ENCODE assay signal across 12 cellular contexts in genomic region chr7:140358024-140358770, GRCh38. TPM values are rescaled to one million over a fixed set of nuclear protein-coding genes. Genes with fewer than 3 reads are reported as not detected.
DNase-seq lines count a peak whose midpoint lies in the region; ATAC-seq and TF ChIP-seq lines count a peak whose summit lies in the region.
"Had no signal": no experiment of that assay in that cellular context is flagged by ENCODE, and none has a peak within 500 bp of the region (broad histone marks: within the 10 kb centered on the region; RNA-seq: fewer than 3 reads in every experiment).

No MANE protein-coding gene starts in this region.

- H3K27ac Mint-ChIP-seq in T-helper 17 cell (peak overlapping the region; percentile 85), type B pancreatic cell (no peak overlapping the region)
- H3K27ac Mint-ChIP-seq in stimulated activated naive CD8-positive, alpha-beta T cell treated with anti-CD3 and anti-CD28 coated beads, Interleukin-15, amount 100 ng/mL, for 72 hours, result peak overlapping the region; percentile 60 to 82
- H3K27ac Mint-ChIP-seq: HFFc6 had no signal

- ATAC-seq in left cardiac atrium (peak; percentile 12 to 35), T-helper 17 cell (peak; percentile 10), HG02642 (IDR thresholded peaks at IDR 0.05; ENCODE audit: poor library complexity, unreplicated experiment) (no peak)
- peak; percentile 55 for ATAC-seq in stimulated activated naive CD8-positive, alpha-beta T cell treated with anti-CD3 and anti-CD28 coated beads, Interleukin-15, amount 100 ng/mL, for 72 hours
- ATAC-seq: psoas muscle had no signal

- H3K9me3 Mint-ChIP-seq in stimulated activated naive CD8-positive, alpha-beta T cell treated with anti-CD3 and anti-CD28 coated beads, Interleukin-15, amount 100 ng/mL, for 72 hours, result no peaks in the 10 kb centered on the region
- no peaks in the 10 kb centered on the region for H3K9me3 Mint-ChIP-seq in type B pancreatic cell

- intact Hi-C loops in left cardiac atrium (cut with DNase I) (no loop called here), cardiac septum (cut with DNase I) (no loop called here)

- peaks cover 3% of the 10 kb centered on the region for H3K36me3 ChIP-seq in effector memory CD4-positive, alpha-beta T cell (ENCODE audit: control insufficient read depth, insufficient read depth, low read length)

- DNase-seq in left cardiac atrium (no peak), cardiac septum (ENCODE audit: low spot score) (no peak), T-helper 17 cell (no peak), EL (no peak), type B pancreatic cell (ENCODE audit: extremely low spot score, unreplicated experiment) (no peak)
- DNase-seq in effector memory CD4-positive, alpha-beta T cell, result no peak
- DNase-seq in stimulated activated naive CD8-positive, alpha-beta T cell treated with anti-CD3 and anti-CD28 coated beads, Interleukin-15, amount 100 ng/mL, for 72 hours, result no peak
- DNase-seq: HFFc6, psoas muscle, SJCRH30 had no signal

- peak overlapping the region; percentile 42 for H3K27ac ChIP-seq in effector memory CD4-positive, alpha-beta T cell (ENCODE audit: insufficient read depth, low read length, poor library complexity, severe bottlenecking)
- H3K27ac ChIP-seq: psoas muscle, SJCRH30 had no signal

- peaks cover 22% of the 10 kb centered on the region for H3K4me1 Mint-ChIP-seq in T-helper 17 cell
- peaks cover 38% of the 10 kb centered on the region for H3K4me1 Mint-ChIP-seq in stimulated activated naive CD8-positive, alpha-beta T cell treated with anti-CD3 and anti-CD28 coated beads, Interleukin-15, amount 100 ng/mL, for 72 hours
- no peaks in the 10 kb centered on the region for H3K4me1 Mint-ChIP-seq in type B pancreatic cell (ENCODE audit: unreplicated experiment)

- H3K9me3 ChIP-seq in T-helper 17 cell (ENCODE audit: control insufficient read depth, low read length, poor library complexity, severe bottlenecking), result no peaks in the 10 kb centered on the region
- no peaks in the 10 kb centered on the region for H3K9me3 ChIP-seq in effector memory CD4-positive, alpha-beta T cell (ENCODE audit: control insufficient read depth, low read length)
- H3K9me3 ChIP-seq: psoas muscle, SJCRH30 had no signal

- TF ChIP-seq CTCF in type B pancreatic cell (conservative IDR thresholded peaks at IDR 0.05), result no peak

- H3K27me3 Mint-ChIP-seq in T-helper 17 cell (no peaks in the 10 kb centered on the region), type B pancreatic cell (no peaks in the 10 kb centered on the region)
- H3K27me3 Mint-ChIP-seq in stimulated activated naive CD8-positive, alpha-beta T cell treated with anti-CD3 and anti-CD28 coated beads, Interleukin-15, amount 100 ng/mL, for 72 hours, result no peaks in the 10 kb centered on the region

- peak overlapping the region; percentile 31 for H3K4me3 ChIP-seq in effector memory CD4-positive, alpha-beta T cell (ENCODE audit: insufficient read depth, low read depth, low read length, poor library complexity, severe bottlenecking)
- H3K4me3 ChIP-seq: psoas muscle, SJCRH30 had no signal

- no peaks in the 10 kb centered on the region for H3K4me1 ChIP-seq in effector memory CD4-positive, alpha-beta T cell (ENCODE audit: control insufficient read depth, insufficient read depth, low read length, poor library complexity, severe bottlenecking)
- H3K4me1 ChIP-seq: psoas muscle, SJCRH30 had no signal

- H3K27me3 ChIP-seq in effector memory CD4-positive, alpha-beta T cell (replicated peaks; ENCODE audit: control insufficient read depth, insufficient read depth, low read length, poor library complexity, severe bottlenecking), result no peaks in the 10 kb centered on the region
- H3K27me3 ChIP-seq: SJCRH30 had no signal

- H3K4me3 Mint-ChIP-seq in T-helper 17 cell, result peak overlapping the region; percentile 91
- H3K4me3 Mint-ChIP-seq in stimulated activated naive CD8-positive, alpha-beta T cell treated with anti-CD3 and anti-CD28 coated beads, Interleukin-15, amount 100 ng/mL, for 72 hours, result peak overlapping the region; percentile 74 to 86
- H3K4me3 Mint-ChIP-seq in type B pancreatic cell, result no peak overlapping the region
- H3K4me3 Mint-ChIP-seq: HFFc6 had no signal

- H3K36me3 Mint-ChIP-seq in T-helper 17 cell (ENCODE audit: low read depth) (peaks cover 3% of the 10 kb centered on the region), type B pancreatic cell (peaks cover 43% of the 10 kb centered on the region)

RNA-seq across cellular contexts. Expression of gene SLC37A3, which starts 40.1 kb away (rescaled TPM):
- total RNA-seq in left cardiac atrium (10 to 100 TPM; 11.4 to 18.7 TPM), cardiac septum (13.2 TPM), T-helper 17 cell (10 to 100 TPM; 23.8 to 26.4 TPM), type B pancreatic cell (ENCODE audit: low replicate concordance) (48.7 and 53.2 TPM in 2 replicates)

RNA-seq across cellular contexts. Expression of gene RAB19, which starts 45.7 kb away (rescaled TPM):
- not detected for total RNA-seq in left cardiac atrium
- total RNA-seq in cardiac septum, result not detected
- 1 to 10 TPM; 2.1 TPM for total RNA-seq in T-helper 17 cell
- total RNA-seq in type B pancreatic cell (ENCODE audit: low replicate concordance), result 2.2 and 3.3 TPM in 2 replicates
- total RNA-seq: fibroblast of lung, HFFc6, psoas muscle, SJCRH30 had no signal
